In the genomic region with DNA sequence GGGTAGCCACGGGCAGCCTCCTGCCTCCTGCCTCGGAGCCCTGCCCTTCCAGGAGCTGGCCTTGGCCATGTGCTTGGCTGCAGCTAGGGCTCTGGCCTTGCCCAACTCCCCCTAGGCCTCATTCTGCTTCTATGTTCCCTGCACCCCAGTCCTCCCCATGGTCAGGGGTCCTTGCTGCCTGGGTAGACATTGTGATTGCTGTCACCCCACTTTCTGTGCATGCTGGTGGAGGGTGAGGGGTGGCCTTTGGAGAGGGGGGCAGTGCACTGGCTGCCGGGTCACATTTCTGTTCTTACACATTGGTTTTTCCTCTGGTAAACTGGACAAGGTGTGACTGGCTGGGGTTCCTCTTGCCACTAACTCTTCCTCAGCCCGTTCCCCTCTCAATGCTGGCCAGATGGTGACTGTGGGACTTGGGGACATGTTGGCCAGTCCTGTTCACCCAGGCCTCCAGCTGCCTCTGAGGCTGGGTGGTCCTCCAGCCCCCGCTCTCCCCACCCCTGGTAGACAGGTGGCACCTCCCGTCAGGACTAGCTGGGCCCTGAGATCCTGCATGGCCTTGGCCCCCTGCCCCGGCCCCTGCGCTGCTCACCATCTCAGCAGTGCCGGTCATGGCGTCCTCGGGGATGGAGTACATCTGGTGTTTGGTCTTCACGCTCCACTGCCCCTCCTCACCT, we compare ENCODE assay signal across 30 cellular contexts. TPM values are rescaled to one million over a fixed set of nuclear protein-coding genes. Genes with fewer than 3 reads are reported as not detected.
DNase-seq lines count a peak whose midpoint lies in the region; ATAC-seq, FAIRE-seq and TF ChIP-seq lines count a peak whose summit lies in the region.
"Had no signal": no experiment of that assay in that cellular context is flagged by ENCODE, and none has a peak within 500 bp of the region (broad histone marks: within the 10 kb centered on the region; RNA-seq: fewer than 3 reads in every experiment).

No MANE protein-coding gene starts in this region.

- peak; percentile 8 for DNase-seq in activated naive CD4-positive, alpha-beta T cell treated with anti-CD3 and anti-CD28 coated beads, Interleukin-2, amount 10 ng/mL, durations not matched to agents 7 days and 5 days
- no peak for DNase-seq in activated naive CD4-positive, alpha-beta T cell (lab: John Stamatoyannopoulos, UW)
- DNase-seq in HepG2 (ENCODE audit: low spot score): no peak
- no peak for DNase-seq in urothelium cell line (ENCODE audit: low spot score)
- no peak for DNase-seq in tibial nerve (ENCODE audit: low spot score in 2 of 2)
- no peak for DNase-seq in NCI-H2227 treated with DMSO at 0.1 percent for 48 hours (lab: John Stamatoyannopoulos, UW)
- DNase-seq: activated CD8-positive, alpha-beta memory T cell treated with anti-CD3 and anti-CD28 coated beads for 24 hours; activated naive CD4-positive, alpha-beta T cell treated with anti-CD3 and anti-CD28 coated beads for 36 hours; activated T-cell treated with anti-CD3 and anti-CD28 coated beads, Interleukin-2, amount 50 U/mL, for 4 hours; BE2C; CD8-positive, alpha-beta memory T cell; DMS153; effector CD8-positive, alpha-beta T cell; erythroblast; GM23248; KG1; kidney glomerular epithelial cell; mammary epithelial cell; MG63; NCI-H1105 treated with DMSO at 0.1 percent for 48 hours; NCI-H2029; NCI-H526; spleen; T-helper 1 cell; trophoblast cell had no signal

- CTCF ChIA-PET in activated naive CD4-positive, alpha-beta T cell treated with anti-CD3 and anti-CD28 coated beads, Interleukin-2, amount 10 ng/mL, durations not matched to agents 7 days and 5 days (lab: Charles Lee): no interaction called here
- CTCF ChIA-PET in HepG2 (lab: Yijun Ruan, JAX; ENCODE audit: low intra/inter-chr PET ratio, low total read pairs): no interaction called here

- no peak overlapping the region for H3K4me2 ChIP-seq in HepG2 (ENCODE audit: low read depth, low read length)

- in situ Hi-C loops in HepG2 (cut with HindIII; ENCODE audit: extremely low pct_ligation_motif_present, low pct_unique_long_range_greater_than_20kb): no loop called here

- no peak for FAIRE-seq in HepG2 (lab: Jason Lieb, UNC)
- FAIRE-seq in urothelium cell line (lab: Jason Lieb, UNC): peak; percentile 73

- BruUV-seq in HepG2 (replicated peaks; lab: Mats Ljungman, UMichigan): no TSS peak

- H3K27me3 ChIP-seq in HepG2 (ENCODE audit: control insufficient read depth in 1 of 2, insufficient read depth in 2 of 2, low read length in 2 of 2) (peaks cover 2 to 62% of the 10 kb centered on the region in 2 experiments; a peak in 3 of 5 replicates), tibial nerve (no peaks in the 10 kb centered on the region)
- H3K27me3 ChIP-seq: BE2C, MG63, Peyer's patch had no signal

- no peak for TF ChIP-seq EP300 in HepG2 (IDR thresholded peaks at IDR 0.05; ENCODE audit: low read depth in 2 of 2, low read length in 2 of 2)
- no peak for TF ChIP-seq EP300 in HepG2 (CRISPR knock-in tag; IDR thresholded peaks at IDR 0.05; ENCODE audit: borderline replicate concordance)
- no peak for TF ChIP-seq EP300 in tibial nerve (IDR thresholded peaks at IDR 0.05)

- no peak overlapping the region for H3K27ac ChIP-seq in HepG2 (ENCODE audit: extremely low read length, insufficient read depth, low read length)
- H3K27ac ChIP-seq in tibial nerve: no peak overlapping the region
- H3K27ac ChIP-seq: GM23248, Peyer's patch had no signal

- TF ChIP-seq RAD21 in HepG2 (CRISPR knock-in tag; IDR thresholded peaks at IDR 0.05): no peak

- WGBS in HepG2 (ENCODE audit: low lambda C conversion rate): 34% methylated on average over 7 of the region's 12 CpGs
- 95 to 98% methylated on average over 10 to 11 of the region's 12 CpGs for WGBS in tibial nerve, 2 donors

- intact Hi-C loops in HepG2 (cut with micrococcal nuclease; ENCODE audit: unreplicated experiment): no loop called here

- H3K27me3 Mint-ChIP-seq in activated naive CD4-positive, alpha-beta T cell treated with anti-CD3 and anti-CD28 coated beads, Interleukin-2, amount 10 ng/mL, durations not matched to agents 7 days and 5 days: peaks cover 23% of the 10 kb centered on the region

- no peak for TF ChIP-seq POLR2A in HepG2 (IDR thresholded peaks at IDR 0.05; ENCODE audit: insufficient read depth in 1 of 2, low read depth in 2 of 2, low read length in 2 of 2)
- no peak for TF ChIP-seq POLR2A in tibial nerve (IDR thresholded peaks at IDR 0.05)

- H3K4me3 Mint-ChIP-seq in activated naive CD4-positive, alpha-beta T cell treated with anti-CD3 and anti-CD28 coated beads, Interleukin-2, amount 10 ng/mL, durations not matched to agents 7 days and 5 days: no peak overlapping the region
- H3K4me3 Mint-ChIP-seq: activated naive CD4-positive, alpha-beta T cell treated with anti-CD3 and anti-CD28 coated beads for 36 hours; activated T-cell treated with anti-CD3 and anti-CD28 coated beads, Interleukin-2, amount 50 U/mL, for 4 hours; brain; CD8-positive, alpha-beta memory T cell had no signal

- H3K79me2 ChIP-seq in HepG2 (ENCODE audit: insufficient read depth, low read length): no peaks in the 10 kb centered on the region

- H3K27ac Mint-ChIP-seq in activated naive CD4-positive, alpha-beta T cell treated with anti-CD3 and anti-CD28 coated beads, Interleukin-2, amount 10 ng/mL, durations not matched to agents 7 days and 5 days: no peak overlapping the region
- H3K27ac Mint-ChIP-seq: activated naive CD4-positive, alpha-beta T cell treated with anti-CD3 and anti-CD28 coated beads for 36 hours; CD8-positive, alpha-beta memory T cell had no signal

- POLR2A ChIA-PET in HepG2 (lab: Yijun Ruan, JAX): no interaction called here

- H3K36me3 ChIP-seq in HepG2 (replicated peaks in 1 of 2; ENCODE audit: control insufficient read depth in 1 of 2, insufficient read depth in 2 of 2, low read length in 2 of 2) (no peaks in the 10 kb centered on the region), tibial nerve (no peaks in the 10 kb centered on the region)
- H3K36me3 ChIP-seq: BE2C, MG63, Peyer's patch, spleen had no signal

- no peak overlapping the region for H3K4me3 ChIP-seq in HepG2 (replicated peaks in 1 of 3; ENCODE audit: insufficient read depth in 1 of 3, low read depth in 2 of 3, low read length in 3 of 3)
- H3K4me3 ChIP-seq in tibial nerve: no peak overlapping the region
- H3K4me3 ChIP-seq: GM23248, MG63, Peyer's patch, spleen had no signal

- H3K9me3 ChIP-seq in HepG2 (ENCODE audit: low read length) (no peaks in the 10 kb centered on the region), tibial nerve (no peaks in the 10 kb centered on the region)
- H3K9me3 ChIP-seq: BE2C, MG63, Peyer's patch, spleen had no signal

- no peaks in the 10 kb centered on the region for H3K4me1 Mint-ChIP-seq in activated naive CD4-positive, alpha-beta T cell treated with anti-CD3 and anti-CD28 coated beads, Interleukin-2, amount 10 ng/mL, durations not matched to agents 7 days and 5 days

- TF ChIP-seq CTCF in HepG2 (CRISPR knock-in tag; IDR thresholded peaks at IDR 0.05) (no peak), tibial nerve (IDR thresholded peaks at IDR 0.05) (no peak)

- H3K9me3 Mint-ChIP-seq in activated naive CD4-positive, alpha-beta T cell treated with anti-CD3 and anti-CD28 coated beads, Interleukin-2, amount 10 ng/mL, durations not matched to agents 7 days and 5 days: no peaks in the 10 kb centered on the region
- H3K9me3 Mint-ChIP-seq: activated naive CD4-positive, alpha-beta T cell treated with anti-CD3 and anti-CD28 coated beads for 36 hours; activated T-cell treated with anti-CD3 and anti-CD28 coated beads, Interleukin-2, amount 50 U/mL, for 4 hours; CD8-positive, alpha-beta memory T cell had no signal

- H4K20me1 ChIP-seq in HepG2 (ENCODE audit: insufficient read depth, low read length): no peaks in the 10 kb centered on the region

- H3K4me1 ChIP-seq in HepG2 (ENCODE audit: insufficient read depth, low read length) (peaks cover 9% of the 10 kb centered on the region), tibial nerve (peaks cover 0 to 4% (median 0%) of the 10 kb centered on the region in 4 donors)
- H3K4me1 ChIP-seq: BE2C, Peyer's patch had no signal

- no peaks in the 10 kb centered on the region for H3K36me3 Mint-ChIP-seq in activated naive CD4-positive, alpha-beta T cell treated with anti-CD3 and anti-CD28 coated beads, Interleukin-2, amount 10 ng/mL, durations not matched to agents 7 days and 5 days
- H3K36me3 Mint-ChIP-seq: brain; CD8-positive, alpha-beta memory T cell had no signal

- no peak overlapping the region for H2AFZ ChIP-seq in HepG2 (ENCODE audit: low read length)
- H2AFZ ChIP-seq: GM23248 had no signal

- no peak overlapping the region for H3K9ac ChIP-seq in HepG2 (ENCODE audit: insufficient read depth, low read depth, low read length)
- H3K9ac ChIP-seq: GM23248 had no signal

- peak; percentile 8; the same call in 1 of the 3 replicates for ATAC-seq in HepG2
- ATAC-seq: activated T-cell treated with anti-CD3 and anti-CD28 coated beads, Interleukin-2, amount 50 U/mL, for 4 hours; right cardiac atrium had no signal

RNA-seq across cellular contexts. Expression of gene MYL7, which starts 10.7 kb away (rescaled TPM):
- total RNA-seq in HepG2 (2016; rRNA removed; fragmentation: Illumina TruSeq; extraction: Trizol) (1.7 and 1.8 TPM in 2 replicates), tibial nerve (not detected)
- total RNA-seq in HepG2 (2016; cell fraction: cytosol; rRNA removed; fragmentation: Illumina TruSeq; extraction: Trizol; ENCODE audit: low read depth): 0.62 TPM in 1 of 2 replicates, not detected in the other
- 0.56 and 1.0 TPM in 2 replicates for total RNA-seq in HepG2 (2016; cell fraction: insoluble cytoplasmic fraction; rRNA removed; fragmentation: Illumina TruSeq; extraction: Trizol)
- 0.34 TPM in 1 of 2 replicates, not detected in the other for total RNA-seq in HepG2 (2016; cell fraction: membrane; rRNA removed; fragmentation: Illumina TruSeq; extraction: Trizol)
- total RNA-seq in HepG2 (2016; cell fraction: nucleus; rRNA removed; fragmentation: Illumina TruSeq; extraction: Trizol): not detected in 2 replicates
- polyA plus RNA-seq in HepG2 (2011; rRNA removed): not detected in 2 replicates
- polyA plus RNA-seq in HepG2 (2011; cell fraction: cytosol; rRNA removed): 0.18 TPM in 1 of 2 replicates, not detected in the other
- 1.1 TPM in 1 of 2 replicates, not detected in the other for polyA plus RNA-seq in HepG2 (2011; cell fraction: nucleus; rRNA removed)
- not detected in 2 replicates for polyA plus RNA-seq in HepG2 (2012)
- 0.51 TPM in 1 of 2 replicates, not detected in the other for polyA plus RNA-seq in HepG2 (2016; cell fraction: cytosol; fragmentation: Illumina TruSeq; extraction: Trizol; ENCODE audit: low read depth)
- 1.1 and 2.1 TPM in 2 replicates for polyA plus RNA-seq in HepG2 (2016; cell fraction: insoluble cytoplasmic fraction; fragmentation: Illumina TruSeq; extraction: Trizol; ENCODE audit: low read depth)
- polyA plus RNA-seq in HepG2 (2016; cell fraction: membrane; fragmentation: Illumina TruSeq; extraction: Trizol; ENCODE audit: low read depth): not detected in 2 replicates
- polyA plus RNA-seq in HepG2 (2016; cell fraction: nucleus; fragmentation: Illumina TruSeq; extraction: Trizol; ENCODE audit: insufficient read depth, low read depth): not detected in 2 replicates
- not detected in 2 replicates for polyA minus RNA-seq in HepG2 (2011; rRNA and poly(A)+ RNA removed; ENCODE audit: low replicate concordance)
- polyA minus RNA-seq in HepG2 (2011; cell fraction: cytosol; rRNA and poly(A)+ RNA removed): not detected in 2 replicates
- not detected in 2 replicates for polyA minus RNA-seq in HepG2 (2011; cell fraction: nucleus; rRNA and poly(A)+ RNA removed)
- total RNA-seq: activated naive CD4-positive, alpha-beta T cell treated with anti-CD3 and anti-CD28 coated beads for 36 hours; CD8-positive, alpha-beta memory T cell; chondrocyte; GM23248; HT1080; Peyer's patch had no signal
- polyA plus RNA-seq: CD8-positive, alpha-beta memory T cell; GM23248 had no signal

RNA-seq across cellular contexts. Expression of gene POLD2, which starts 28.5 kb away (rescaled TPM):
- 87.6 and 98.8 TPM in 2 replicates for total RNA-seq in HepG2 (2016; rRNA removed; fragmentation: Illumina TruSeq; extraction: Trizol)
- 118 and 152 TPM in 2 replicates for total RNA-seq in HepG2 (2016; cell fraction: cytosol; rRNA removed; fragmentation: Illumina TruSeq; extraction: Trizol; ENCODE audit: low read depth)
- total RNA-seq in HepG2 (2016; cell fraction: insoluble cytoplasmic fraction; rRNA removed; fragmentation: Illumina TruSeq; extraction: Trizol): 74.7 and 95.4 TPM in 2 replicates
- 139 and 187 TPM in 2 replicates for total RNA-seq in HepG2 (2016; cell fraction: membrane; rRNA removed; fragmentation: Illumina TruSeq; extraction: Trizol)
- 49.1 and 55.1 TPM in 2 replicates for total RNA-seq in HepG2 (2016; cell fraction: nucleus; rRNA removed; fragmentation: Illumina TruSeq; extraction: Trizol)
- 86.7 and 95.1 TPM in 2 replicates for polyA plus RNA-seq in HepG2 (2011; rRNA removed)
- 65.5 and 120 TPM in 2 replicates for polyA plus RNA-seq in HepG2 (2011; cell fraction: cytosol; rRNA removed)
- polyA plus RNA-seq in HepG2 (2011; cell fraction: nucleus; rRNA removed): 88.2 and 88.7 TPM in 2 replicates
- polyA plus RNA-seq in HepG2 (2012): 64.0 and 65.2 TPM in 2 replicates
- polyA plus RNA-seq in HepG2 (2016; cell fraction: cytosol; fragmentation: Illumina TruSeq; extraction: Trizol; ENCODE audit: low read depth): 134 and 181 TPM in 2 replicates
- 104 and 131 TPM in 2 replicates for polyA plus RNA-seq in HepG2 (2016; cell fraction: insoluble cytoplasmic fraction; fragmentation: Illumina TruSeq; extraction: Trizol; ENCODE audit: low read depth)
- polyA plus RNA-seq in HepG2 (2016; cell fraction: membrane; fragmentation: Illumina TruSeq; extraction: Trizol; ENCODE audit: low read depth): 176 and 207 TPM in 2 replicates
- 104 and 121 TPM in 2 replicates for polyA plus RNA-seq in HepG2 (2016; cell fraction: nucleus; fragmentation: Illumina TruSeq; extraction: Trizol; ENCODE audit: insufficient read depth, low read depth)
- 82.4 and 267 TPM in 2 replicates for polyA minus RNA-seq in HepG2 (2011; rRNA and poly(A)+ RNA removed; ENCODE audit: low replicate concordance)
- polyA minus RNA-seq in HepG2 (2011; cell fraction: cytosol; rRNA and poly(A)+ RNA removed): 16.1 and 23.4 TPM in 2 replicates
- 22.9 TPM in 2 replicates for polyA minus RNA-seq in HepG2 (2011; cell fraction: nucleus; rRNA and poly(A)+ RNA removed)
- 10 to 100 TPM; 33.9 to 87.9 (median 71.0) TPM for total RNA-seq in tibial nerve

RNA-seq across cellular contexts. Expression of gene GCK, which starts 37.4 kb away (rescaled TPM):
- total RNA-seq in HepG2 (2016; rRNA removed; fragmentation: Illumina TruSeq; extraction: Trizol) (not detected in 2 replicates), tibial nerve (1 to 10 TPM in 3 of 4 donors, not detected in 1; 2.3 to 3.0 (median 2.4) TPM)
- total RNA-seq in HepG2 (2016; cell fraction: cytosol; rRNA removed; fragmentation: Illumina TruSeq; extraction: Trizol; ENCODE audit: low read depth): not detected in 2 replicates
- not detected in 2 replicates for total RNA-seq in HepG2 (2016; cell fraction: insoluble cytoplasmic fraction; rRNA removed; fragmentation: Illumina TruSeq; extraction: Trizol)
- not detected in 2 replicates for total RNA-seq in HepG2 (2016; cell fraction: membrane; rRNA removed; fragmentation: Illumina TruSeq; extraction: Trizol)
- total RNA-seq in HepG2 (2016; cell fraction: nucleus; rRNA removed; fragmentation: Illumina TruSeq; extraction: Trizol): not detected in 2 replicates
- polyA plus RNA-seq in HepG2 (2011; rRNA removed): not detected in 2 replicates
- not detected in 2 replicates for polyA plus RNA-seq in HepG2 (2011; cell fraction: cytosol; rRNA removed)
- not detected in 2 replicates for polyA plus RNA-seq in HepG2 (2011; cell fraction: nucleus; rRNA removed)
- 0.55 TPM in 1 of 2 replicates, not detected in the other for polyA plus RNA-seq in HepG2 (2012)
- not detected in 2 replicates for polyA plus RNA-seq in HepG2 (2016; cell fraction: cytosol; fragmentation: Illumina TruSeq; extraction: Trizol; ENCODE audit: low read depth)
- polyA plus RNA-seq in HepG2 (2016; cell fraction: insoluble cytoplasmic fraction; fragmentation: Illumina TruSeq; extraction: Trizol; ENCODE audit: low read depth): not detected in 2 replicates
- polyA plus RNA-seq in HepG2 (2016; cell fraction: membrane; fragmentation: Illumina TruSeq; extraction: Trizol; ENCODE audit: low read depth): not detected in 2 replicates
- not detected in 2 replicates for polyA plus RNA-seq in HepG2 (2016; cell fraction: nucleus; fragmentation: Illumina TruSeq; extraction: Trizol; ENCODE audit: insufficient read depth, low read depth)
- not detected in 2 replicates for polyA minus RNA-seq in HepG2 (2011; rRNA and poly(A)+ RNA removed; ENCODE audit: low replicate concordance)
- polyA minus RNA-seq in HepG2 (2011; cell fraction: cytosol; rRNA and poly(A)+ RNA removed): not detected in 2 replicates
- not detected in 2 replicates for polyA minus RNA-seq in HepG2 (2011; cell fraction: nucleus; rRNA and poly(A)+ RNA removed)
- total RNA-seq: HT1080, mammary epithelial cell, Peyer's patch had no signal
- polyA plus RNA-seq: mammary epithelial cell had no signal

RNA-seq across cellular contexts. Expression of gene AEBP1, which starts 47.7 kb away (rescaled TPM):
- total RNA-seq in HepG2 (2016; rRNA removed; fragmentation: Illumina TruSeq; extraction: Trizol) (0.22 TPM in 1 of 2 replicates, not detected in the other), tibial nerve (100 to 1,000 TPM; 142 to 440 (median 264) TPM)
- total RNA-seq in HepG2 (2016; cell fraction: cytosol; rRNA removed; fragmentation: Illumina TruSeq; extraction: Trizol; ENCODE audit: low read depth): not detected in 2 replicates
- 0.04 TPM in 1 of 2 replicates, not detected in the other for total RNA-seq in HepG2 (2016; cell fraction: insoluble cytoplasmic fraction; rRNA removed; fragmentation: Illumina TruSeq; extraction: Trizol)
- not detected in 2 replicates for total RNA-seq in HepG2 (2016; cell fraction: membrane; rRNA removed; fragmentation: Illumina TruSeq; extraction: Trizol)
- total RNA-seq in HepG2 (2016; cell fraction: nucleus; rRNA removed; fragmentation: Illumina TruSeq; extraction: Trizol): not detected in 2 replicates
- polyA plus RNA-seq in HepG2 (2011; rRNA removed): 0.55 and 0.81 TPM in 2 replicates
- polyA plus RNA-seq in HepG2 (2011; cell fraction: cytosol; rRNA removed): 0.15 and 0.27 TPM in 2 replicates
- polyA plus RNA-seq in HepG2 (2011; cell fraction: nucleus; rRNA removed): 6.7 and 6.8 TPM in 2 replicates
- polyA plus RNA-seq in HepG2 (2012): 0.96 and 1.3 TPM in 2 replicates
- polyA plus RNA-seq in HepG2 (2016; cell fraction: cytosol; fragmentation: Illumina TruSeq; extraction: Trizol; ENCODE audit: low read depth): not detected in 2 replicates
- polyA plus RNA-seq in HepG2 (2016; cell fraction: insoluble cytoplasmic fraction; fragmentation: Illumina TruSeq; extraction: Trizol; ENCODE audit: low read depth): not detected in 2 replicates
- not detected in 2 replicates for polyA plus RNA-seq in HepG2 (2016; cell fraction: membrane; fragmentation: Illumina TruSeq; extraction: Trizol; ENCODE audit: low read depth)
- polyA plus RNA-seq in HepG2 (2016; cell fraction: nucleus; fragmentation: Illumina TruSeq; extraction: Trizol; ENCODE audit: insufficient read depth, low read depth): 0.29 and 0.89 TPM in 2 replicates
- polyA minus RNA-seq in HepG2 (2011; rRNA and poly(A)+ RNA removed; ENCODE audit: low replicate concordance): 0.14 TPM in 1 of 2 replicates, not detected in the other
- polyA minus RNA-seq in HepG2 (2011; cell fraction: cytosol; rRNA and poly(A)+ RNA removed): 0.18 and 0.79 TPM in 2 replicates
- polyA minus RNA-seq in HepG2 (2011; cell fraction: nucleus; rRNA and poly(A)+ RNA removed): 0.37 and 0.64 TPM in 2 replicates
- total RNA-seq: HT1080 had no signal

RNA-seq across cellular contexts. Expression of gene YKT6, which starts 49.0 kb away (rescaled TPM):
- total RNA-seq in HepG2 (2016; rRNA removed; fragmentation: Illumina TruSeq; extraction: Trizol): 52.2 and 59.0 TPM in 2 replicates
- total RNA-seq in HepG2 (2016; cell fraction: cytosol; rRNA removed; fragmentation: Illumina TruSeq; extraction: Trizol; ENCODE audit: low read depth): 32.5 and 39.5 TPM in 2 replicates
- total RNA-seq in HepG2 (2016; cell fraction: insoluble cytoplasmic fraction; rRNA removed; fragmentation: Illumina TruSeq; extraction: Trizol): 50.3 and 53.4 TPM in 2 replicates
- total RNA-seq in HepG2 (2016; cell fraction: membrane; rRNA removed; fragmentation: Illumina TruSeq; extraction: Trizol): 72.2 and 82.9 TPM in 2 replicates
- 29.8 and 32.8 TPM in 2 replicates for total RNA-seq in HepG2 (2016; cell fraction: nucleus; rRNA removed; fragmentation: Illumina TruSeq; extraction: Trizol)
- polyA plus RNA-seq in HepG2 (2011; rRNA removed): 60.3 and 65.6 TPM in 2 replicates
- polyA plus RNA-seq in HepG2 (2011; cell fraction: cytosol; rRNA removed): 59.3 and 64.4 TPM in 2 replicates
- polyA plus RNA-seq in HepG2 (2011; cell fraction: nucleus; rRNA removed): 71.8 and 75.7 TPM in 2 replicates
- polyA plus RNA-seq in HepG2 (2012): 36.1 and 46.4 TPM in 2 replicates
- 51.9 and 71.1 TPM in 2 replicates for polyA plus RNA-seq in HepG2 (2016; cell fraction: cytosol; fragmentation: Illumina TruSeq; extraction: Trizol; ENCODE audit: low read depth)
- 67.7 and 77.1 TPM in 2 replicates for polyA plus RNA-seq in HepG2 (2016; cell fraction: insoluble cytoplasmic fraction; fragmentation: Illumina TruSeq; extraction: Trizol; ENCODE audit: low read depth)
- polyA plus RNA-seq in HepG2 (2016; cell fraction: membrane; fragmentation: Illumina TruSeq; extraction: Trizol; ENCODE audit: low read depth): 72.0 and 86.2 TPM in 2 replicates
- polyA plus RNA-seq in HepG2 (2016; cell fraction: nucleus; fragmentation: Illumina TruSeq; extraction: Trizol; ENCODE audit: insufficient read depth, low read depth): 65.4 and 71.2 TPM in 2 replicates
- 55.8 and 105 TPM in 2 replicates for polyA minus RNA-seq in HepG2 (2011; rRNA and poly(A)+ RNA removed; ENCODE audit: low replicate concordance)
- polyA minus RNA-seq in HepG2 (2011; cell fraction: cytosol; rRNA and poly(A)+ RNA removed): 19.1 and 20.7 TPM in 2 replicates
- 38.1 and 44.4 TPM in 2 replicates for polyA minus RNA-seq in HepG2 (2011; cell fraction: nucleus; rRNA and poly(A)+ RNA removed)
- total RNA-seq in tibial nerve: 10 to 100 TPM; 36.2 to 54.6 (median 43.6) TPM
